In genomic region chr12:4269279-4269991, GRCh38 we compare ENCODE assay signal across 1 cellular context.
TF ChIP-seq lines count a peak whose summit lies in the region.

No MANE protein-coding gene starts in this region.

TF ChIP-seq in K562, 482 proteins besides CTCF, POLR2A, EP300 and RAD21 (continued from another document):
- TF ChIP-seq HOMEZ (CRISPR knock-in tag; IDR thresholded peaks at IDR 0.05), result no peak
